Comparison of ENCODE assay signal across 1 cellular context in the genomic region with DNA sequence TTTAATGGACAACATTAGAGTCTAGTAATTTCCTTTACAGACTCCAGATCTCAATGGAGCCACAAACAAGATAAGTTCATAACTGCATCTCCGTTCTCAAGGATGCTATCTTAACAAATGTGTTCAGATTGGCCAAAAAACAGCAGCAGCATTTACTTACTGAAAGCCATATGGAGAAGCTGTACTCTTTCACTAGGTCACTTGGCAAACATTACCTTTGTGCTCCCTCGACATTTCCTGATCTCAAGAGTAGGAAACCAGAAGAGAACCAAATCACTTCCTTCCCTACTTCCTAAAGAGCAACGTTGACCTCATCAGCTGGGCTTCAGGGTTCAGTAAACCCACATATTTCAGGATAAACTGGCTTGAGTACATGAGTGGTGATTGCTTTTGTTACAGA.
TF ChIP-seq lines count a peak whose summit lies in the region.

No MANE protein-coding gene starts in this region.

TF ChIP-seq in WTC11, 78 proteins besides CTCF, POLR2A, EP300 and RAD21 (continued from another document):
- TF ChIP-seq, protein P1, sequence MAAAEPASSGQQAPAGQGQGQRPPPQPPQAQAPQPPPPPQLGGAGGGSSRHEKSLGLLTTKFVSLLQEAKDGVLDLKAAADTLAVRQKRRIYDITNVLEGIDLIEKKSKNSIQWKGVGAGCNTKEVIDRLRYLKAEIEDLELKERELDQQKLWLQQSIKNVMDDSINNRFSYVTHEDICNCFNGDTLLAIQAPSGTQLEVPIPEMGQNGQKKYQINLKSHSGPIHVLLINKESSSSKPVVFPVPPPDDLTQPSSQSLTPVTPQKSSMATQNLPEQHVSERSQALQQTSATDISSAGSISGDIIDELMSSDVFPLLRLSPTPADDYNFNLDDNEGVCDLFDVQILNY (CRISPR knock-in tag; IDR thresholded peaks at IDR 0.05), result no peak
- TF ChIP-seq, protein P2, sequence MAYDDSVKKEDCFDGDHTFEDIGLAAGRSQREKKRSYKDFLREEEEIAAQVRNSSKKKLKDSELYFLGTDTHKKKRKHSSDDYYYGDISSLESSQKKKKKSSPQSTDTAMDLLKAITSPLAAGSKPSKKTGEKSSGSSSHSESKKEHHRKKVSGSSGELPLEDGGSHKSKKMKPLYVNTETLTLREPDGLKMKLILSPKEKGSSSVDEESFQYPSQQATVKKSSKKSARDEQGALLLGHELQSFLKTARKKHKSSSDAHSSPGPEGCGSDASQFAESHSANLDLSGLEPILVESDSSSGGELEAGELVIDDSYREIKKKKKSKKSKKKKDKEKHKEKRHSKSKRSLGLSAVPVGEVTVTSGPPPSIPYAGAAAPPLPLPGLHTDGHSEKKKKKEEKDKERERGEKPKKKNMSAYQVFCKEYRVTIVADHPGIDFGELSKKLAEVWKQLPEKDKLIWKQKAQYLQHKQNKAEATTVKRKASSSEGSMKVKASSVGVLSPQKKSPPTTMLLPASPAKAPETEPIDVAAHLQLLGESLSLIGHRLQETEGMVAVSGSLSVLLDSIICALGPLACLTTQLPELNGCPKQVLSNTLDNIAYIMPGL (CRISPR knock-in tag; IDR thresholded peaks at IDR 0.05), result no peak
- TF ChIP-seq NR2C2 (CRISPR knock-in tag; IDR thresholded peaks at IDR 0.05) (no peak), ZMAT4 (CRISPR knock-in tag; IDR thresholded peaks at IDR 0.05) (no peak), RORB (CRISPR knock-in tag; IDR thresholded peaks at IDR 0.05) (no peak)
- TF ChIP-seq, protein P3, sequence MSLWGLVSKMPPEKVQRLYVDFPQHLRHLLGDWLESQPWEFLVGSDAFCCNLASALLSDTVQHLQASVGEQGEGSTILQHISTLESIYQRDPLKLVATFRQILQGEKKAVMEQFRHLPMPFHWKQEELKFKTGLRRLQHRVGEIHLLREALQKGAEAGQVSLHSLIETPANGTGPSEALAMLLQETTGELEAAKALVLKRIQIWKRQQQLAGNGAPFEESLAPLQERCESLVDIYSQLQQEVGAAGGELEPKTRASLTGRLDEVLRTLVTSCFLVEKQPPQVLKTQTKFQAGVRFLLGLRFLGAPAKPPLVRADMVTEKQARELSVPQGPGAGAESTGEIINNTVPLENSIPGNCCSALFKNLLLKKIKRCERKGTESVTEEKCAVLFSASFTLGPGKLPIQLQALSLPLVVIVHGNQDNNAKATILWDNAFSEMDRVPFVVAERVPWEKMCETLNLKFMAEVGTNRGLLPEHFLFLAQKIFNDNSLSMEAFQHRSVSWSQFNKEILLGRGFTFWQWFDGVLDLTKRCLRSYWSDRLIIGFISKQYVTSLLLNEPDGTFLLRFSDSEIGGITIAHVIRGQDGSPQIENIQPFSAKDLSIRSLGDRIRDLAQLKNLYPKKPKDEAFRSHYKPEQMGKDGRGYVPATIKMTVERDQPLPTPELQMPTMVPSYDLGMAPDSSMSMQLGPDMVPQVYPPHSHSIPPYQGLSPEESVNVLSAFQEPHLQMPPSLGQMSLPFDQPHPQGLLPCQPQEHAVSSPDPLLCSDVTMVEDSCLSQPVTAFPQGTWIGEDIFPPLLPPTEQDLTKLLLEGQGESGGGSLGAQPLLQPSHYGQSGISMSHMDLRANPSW (CRISPR knock-in tag; conservative IDR thresholded peaks at IDR 0.05; ENCODE audit: low read depth), result no peak
- TF ChIP-seq, protein P4, sequence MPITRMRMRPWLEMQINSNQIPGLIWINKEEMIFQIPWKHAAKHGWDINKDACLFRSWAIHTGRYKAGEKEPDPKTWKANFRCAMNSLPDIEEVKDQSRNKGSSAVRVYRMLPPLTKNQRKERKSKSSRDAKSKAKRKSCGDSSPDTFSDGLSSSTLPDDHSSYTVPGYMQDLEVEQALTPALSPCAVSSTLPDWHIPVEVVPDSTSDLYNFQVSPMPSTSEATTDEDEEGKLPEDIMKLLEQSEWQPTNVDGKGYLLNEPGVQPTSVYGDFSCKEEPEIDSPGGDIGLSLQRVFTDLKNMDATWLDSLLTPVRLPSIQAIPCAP (CRISPR knock-in tag; IDR thresholded peaks at IDR 0.05), result no peak
TF ChIP-seq in WTC11: peak in this region for 0.
